ENCODE assay signal across 21 cellular contexts in the genomic region with DNA sequence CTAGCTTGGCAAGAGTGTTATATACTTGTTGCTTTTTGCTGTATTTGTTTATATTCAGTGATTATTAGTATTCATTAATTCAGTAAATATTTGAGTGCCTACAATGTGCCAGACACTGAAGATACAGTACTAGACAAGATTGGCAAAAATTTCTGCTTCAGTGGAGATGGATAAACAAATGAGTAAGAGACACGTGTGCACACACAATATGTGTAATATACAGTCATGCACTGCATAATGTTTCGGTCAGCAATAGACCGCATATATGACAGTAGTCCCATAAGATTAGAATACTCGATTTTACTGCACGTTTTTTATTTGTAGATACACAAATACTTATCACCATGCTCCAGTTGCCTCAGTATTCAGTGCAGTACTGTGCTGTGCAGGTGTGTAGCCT.
DNase-seq lines count a peak whose midpoint lies in the region; ATAC-seq, FAIRE-seq and TF ChIP-seq lines count a peak whose summit lies in the region.
"Had no signal": no experiment of that assay in that cellular context is flagged by ENCODE, and none has a peak within 500 bp of the region (broad histone marks: within the 10 kb centered on the region; RNA-seq: fewer than 3 reads in every experiment).

No MANE protein-coding gene starts in this region.

- H3K36me3 ChIP-seq in GM12878 (ENCODE audit: control insufficient read depth in 2 of 2, insufficient read depth in 2 of 2, low read length in 1 of 2) (peaks cover 19 to 40% of the 10 kb centered on the region in 2 experiments), trophoblast cell (ENCODE audit: control insufficient read depth in 1 of 2, insufficient read depth in 2 of 2, low read length in 2 of 2) (peaks cover 16 to 43% of the 10 kb centered on the region in 2 experiments)

- no peak for ATAC-seq in GM12878
- no peak for ATAC-seq in GM21529 (IDR thresholded peaks at IDR 0.05; ENCODE audit: unreplicated experiment)
- ATAC-seq: gastroesophageal sphincter, sciatic nerve, WTC11 had no signal

- no peak overlapping the region for H2BK12ac ChIP-seq in trophoblast cell (ENCODE audit: low read length)

- H3K4me2 ChIP-seq in GM12878 (ENCODE audit: control insufficient read depth, insufficient read depth) (no peak overlapping the region), trophoblast cell (ENCODE audit: low read length) (no peak overlapping the region)

- no peak overlapping the region for H3K14ac ChIP-seq in trophoblast cell (ENCODE audit: low read length)

- H2AK5ac ChIP-seq in trophoblast cell (ENCODE audit: low read length), result no peak overlapping the region

- POLR2A ChIA-PET in GM12878 (lab: Charles Lee) (no interaction called here), GM10248 (lab: Yijun Ruan, JAX) (no interaction called here)

- WGBS in GM12878 (ENCODE audit: insufficient coverage, insufficient replicate concordance, low lambda C conversion rate, missing lambda C conversion rate), result 29% methylated on average over 5 of the region's 5 CpGs
- WGBS in trophoblast cell (ENCODE audit: extremely low coverage, insufficient coverage, insufficient read length), result no CpG with 5 or more reads among the region's 5 CpGs

- intact Hi-C loops in GM12878 (cut with micrococcal nuclease; ENCODE audit: unreplicated experiment), result no loop called here

- H2BK120ac ChIP-seq in trophoblast cell (ENCODE audit: insufficient read depth, low read length, poor library complexity), result no peak overlapping the region

- no peak overlapping the region for H3K23ac ChIP-seq in trophoblast cell (ENCODE audit: low read length)

- TF ChIP-seq POLR2A in GM12878 (IDR thresholded peaks at IDR 0.05; ENCODE audit: low read depth, low read length), result no peak

- no peak overlapping the region for H3K4ac ChIP-seq in trophoblast cell (ENCODE audit: low read depth, low read length)

- no peak for FAIRE-seq in GM12878 (lab: Jason Lieb, UNC)
- FAIRE-seq: D721Med had no signal

- in situ Hi-C loops in GM12878 (cut with MboI), result no loop called here

- no peak for TF ChIP-seq EP300 in GM12878 (IDR thresholded peaks at IDR 0.05; ENCODE audit: borderline replicate concordance in 1 of 2, control insufficient read depth in 1 of 2, low read depth in 2 of 2, low read length in 2 of 2)

- no peaks in the 10 kb centered on the region for H3K79me1 ChIP-seq in trophoblast cell (ENCODE audit: low read length)

- no peak overlapping the region for H3K18ac ChIP-seq in trophoblast cell (ENCODE audit: low read length)

- H3K27ac ChIP-seq in C4-2B (peak overlapping the region; percentile 11; the same call in 1 of the 2 replicates), GM12878 (ENCODE audit: control insufficient read depth, insufficient read depth) (no peak overlapping the region), trophoblast cell (ENCODE audit: low read depth, low read length) (no peak overlapping the region)
- H3K27ac ChIP-seq: BLaER1 treated with 17β-estradiol and CSF1 and Interleukin-3, amounts not matched to agents 10 nM and 100 nM; epithelial cell of prostate; gastroesophageal sphincter; parathyroid adenoma had no signal

- H3K9ac ChIP-seq in GM12878 (ENCODE audit: control insufficient read depth, insufficient read depth, low read length) (no peak overlapping the region), trophoblast cell (ENCODE audit: low read length) (no peak overlapping the region)
- H3K9ac ChIP-seq: BLaER1 treated with 17β-estradiol and CSF1 and Interleukin-3, amounts not matched to agents 10 nM and 100 nM; parathyroid adenoma had no signal

- SMC1A ChIA-PET in GM12878 (lab: Charles Lee; ENCODE audit: uncharacterized antibody, unreplicated experiment), result no interaction called here

- H3K9me3 ChIP-seq in GM12878 (replicated peaks; ENCODE audit: control insufficient read depth, insufficient read depth, low read length) (no peaks in the 10 kb centered on the region), trophoblast cell (ENCODE audit: insufficient read depth, low read depth, low read length) (peaks cover 4% of the 10 kb centered on the region)
- H3K9me3 ChIP-seq: gastroesophageal sphincter had no signal

- DNase-seq in M059J (ENCODE audit: low read depth) (peak; percentile 41), GM12878 (ENCODE audit: low read depth, low spot score) (no peak), iris pigment epithelial cell (ENCODE audit: low read depth) (peak; percentile 30), trophoblast cell (no peak), GM10248 (ENCODE audit: extremely low spot score) (no peak)
- DNase-seq in stimulated activated CD4-positive, alpha-beta T cell treated with anti-CD3 and anti-CD28 coated beads, Interleukin-15, amount 100 ng/mL, for 24 hours, result no peak
- DNase-seq: activated CD4-positive, alpha-beta T cell treated with anti-CD3 and anti-CD28 coated beads, Interleukin-2, amount 50 U/mL, for 4 hours; aorta; EL; islet precursor cell; NCI-H2171; NCI-H69 had no signal

- no peaks in the 10 kb centered on the region for H3K79me2 ChIP-seq in GM12878 (ENCODE audit: control insufficient read depth, insufficient read depth, low read length)
- no peaks in the 10 kb centered on the region for H3K79me2 ChIP-seq in trophoblast cell (ENCODE audit: control insufficient read depth, insufficient read depth, low read length, poor library complexity)

- no peak overlapping the region for H2BK5ac ChIP-seq in trophoblast cell (ENCODE audit: low read depth, low read length, poor library complexity)

- no peak overlapping the region for H3K4me3 ChIP-seq in GM12878
- H3K4me3 ChIP-seq in trophoblast cell (ENCODE audit: low read depth, low read length), result no peak overlapping the region
- H3K4me3 ChIP-seq: BLaER1 treated with 17β-estradiol and CSF1 and Interleukin-3, amounts not matched to agents 10 nM and 100 nM; gastroesophageal sphincter had no signal

- RAD21 ChIA-PET in GM12878 (lab: Charles Lee; ENCODE audit: unreplicated experiment), result no interaction called here

- TF ChIP-seq CTCF in C4-2B (conservative IDR thresholded peaks at IDR 0.05) (no peak), GM12878 (IDR thresholded peaks at IDR 0.05 in 2 of 3, conservative IDR thresholded peaks at IDR 0.05 in 1 of 3; ENCODE audit: control insufficient read depth in 2 of 3, extremely low read depth in 1 of 3, insufficient read depth in 1 of 3, low read depth in 3 of 3, low read length in 3 of 3) (no peak), GM10248 (IDR thresholded peaks at IDR 0.05; ENCODE audit: control extremely low read depth, extremely low read depth, low read depth, missing control alignments) (no peak)

- TF ChIP-seq RAD21 in GM12878 (IDR thresholded peaks at IDR 0.05; ENCODE audit: insufficient read depth, low read depth, low read length), result no peak

- H2AFZ ChIP-seq in GM12878 (ENCODE audit: control insufficient read depth, low read depth, low read length), result no peak overlapping the region
- no peak overlapping the region for H2AFZ ChIP-seq in trophoblast cell (ENCODE audit: insufficient read depth, low read length, poor library complexity)
- H2AFZ ChIP-seq: parathyroid adenoma had no signal

- H4K12ac ChIP-seq in trophoblast cell (ENCODE audit: low read depth, low read length), result no peak overlapping the region

- CTCF ChIA-PET in GM12878 (lab: Yijun Ruan, JAX), result no interaction called here
- CTCF ChIA-PET in GM10248 (lab: Yijun Ruan, JAX), result no interaction called here

- H3K4me1 ChIP-seq in GM12878 (ENCODE audit: control insufficient read depth, insufficient read depth, low read length), result no peaks in the 10 kb centered on the region
- H3K4me1 ChIP-seq in trophoblast cell (ENCODE audit: control insufficient read depth in 1 of 2, insufficient read depth in 2 of 2, low read length in 2 of 2), result no peaks in the 10 kb centered on the region

- H4K8ac ChIP-seq in trophoblast cell (ENCODE audit: low read depth, low read length), result no peak overlapping the region

- H4K91ac ChIP-seq in trophoblast cell (ENCODE audit: low read depth, low read length), result no peak overlapping the region

- no peaks in the 10 kb centered on the region for H3K27me3 ChIP-seq in GM12878 (replicated peaks in 1 of 2; ENCODE audit: control insufficient read depth in 2 of 2, insufficient read depth in 2 of 2, low read length in 1 of 2)
- H3K27me3 ChIP-seq in trophoblast cell (ENCODE audit: insufficient read depth, low read length), result no peaks in the 10 kb centered on the region
- H3K27me3 ChIP-seq: BLaER1 treated with 17β-estradiol and CSF1 and Interleukin-3, amounts not matched to agents 10 nM and 100 nM; gastroesophageal sphincter had no signal

- H4K20me1 ChIP-seq in GM12878 (ENCODE audit: control insufficient read depth, insufficient read depth), result no peaks in the 10 kb centered on the region

- no TSS peak for BruUV-seq in GM12878 (replicated peaks; lab: Mats Ljungman, UMichigan)

TF ChIP-seq in GM12878, 131 proteins besides CTCF, POLR2A, EP300 and RAD21:
- TF ChIP-seq STAT1 (conservative IDR thresholded peaks at IDR 0.05), result no peak
- TF ChIP-seq ETV6 (conservative IDR thresholded peaks at IDR 0.05 in 1 of 2, IDR thresholded peaks at IDR 0.05 in 1 of 2; ENCODE audit: borderline replicate concordance in 1 of 2, low read depth in 1 of 2), result no peak
- TF ChIP-seq BCL3 (IDR thresholded peaks at IDR 0.05; ENCODE audit: borderline replicate concordance, insufficient read depth, low read depth, low read length, poor library complexity, severe bottlenecking), result peak; percentile 78
TF ChIP-seq in GM12878: peak in this region for 1.

Comparison
In these comparisons a context has a peak if more than half of its experiments do, and no peak if none do; other contexts are left out.
1. DNase-seq: peak in M059J (single experiment) and iris pigment epithelial cell (single experiment); none in GM12878 (single experiment), trophoblast cell (0 of 2), GM10248 (single experiment) and stimulated activated CD4-positive, alpha-beta T cell treated with anti-CD3 and anti-CD28 coated beads, Interleukin-15, amount 100 ng/mL, for 24 hours (single experiment).